Comparison of ENCODE assay signal across 20 cellular contexts in genomic region chr5:153797484-153797883, GRCh38.
DNase-seq lines count a peak whose midpoint lies in the region; ATAC-seq and TF ChIP-seq lines count a peak whose summit lies in the region.
"Had no signal": no experiment of that assay in that cellular context is flagged by ENCODE, and none has a peak within 500 bp of the region (broad histone marks: within the 10 kb centered on the region; RNA-seq: fewer than 3 reads in every experiment).

No MANE protein-coding gene starts in this region.

- H3K27me3 Mint-ChIP-seq in naive thymus-derived CD8-positive, alpha-beta T cell = peaks cover 0 to under 1% (median 0%) of the 10 kb centered on the region in 5 donors
- H3K27me3 Mint-ChIP-seq: brain; dendritic cell treated with granulocyte-macrophage colony-stimulating factor and Interleukin-4, amounts not matched to agents 40 ng/mL and 50 ng/mL, for 4 days had no signal

- DNase-seq in GM12864 (ENCODE audit: low read depth) (peak; percentile 15), SJCRH30 (no peak), NCI-H82 (lab: John Stamatoyannopoulos, UW) (no peak)
- no peak for DNase-seq in naive thymus-derived CD8-positive, alpha-beta T cell
- DNase-seq: ACHN; activated naive CD4-positive, alpha-beta T cell treated with anti-CD3 and anti-CD28 coated beads, Interleukin-2, amount 50 U/mL, for 16 hours; H7; KBM-7; NCI-H1417 treated with DMSO at 0.1 percent for 48 hours; NCI-H510A treated with DMSO at 0.1 percent for 48 hours; stimulated activated naive CD4-positive, alpha-beta T cell treated with Interleukin-2 at 50 U/mL for 16 hours had no signal

- ATAC-seq in GM19023 (IDR thresholded peaks at IDR 0.05; ENCODE audit: unreplicated experiment) (peak; percentile 80), HG02571 (IDR thresholded peaks at IDR 0.05; ENCODE audit: unreplicated experiment) (peak; percentile 90), HG03432 (IDR thresholded peaks at IDR 0.05; ENCODE audit: unreplicated experiment) (peak; percentile 82), GM18517 (IDR thresholded peaks at IDR 0.05; ENCODE audit: unreplicated experiment) (no peak)
- no peak for ATAC-seq in naive thymus-derived CD8-positive, alpha-beta T cell
- ATAC-seq: Panc1, WTC11 had no signal

- no peak overlapping the region for H3K4me3 ChIP-seq in GM12864 (ENCODE audit: low read depth, low read length)
- H3K4me3 ChIP-seq in SJCRH30 = no peak overlapping the region
- H3K4me3 ChIP-seq: hepatocyte had no signal

- TF ChIP-seq CTCF in GM12864 (IDR thresholded peaks at IDR 0.05; ENCODE audit: low read depth, low read length, missing control alignments) = no peak

- H3K36me3 ChIP-seq in SJCRH30 = no peaks in the 10 kb centered on the region

- H3K4me1 Mint-ChIP-seq in naive thymus-derived CD8-positive, alpha-beta T cell = no peaks in the 10 kb centered on the region
- H3K4me1 Mint-ChIP-seq: WTC11 had no signal

- no peaks in the 10 kb centered on the region for H3K36me3 Mint-ChIP-seq in naive thymus-derived CD8-positive, alpha-beta T cell
- H3K36me3 Mint-ChIP-seq: WTC11 had no signal

- H3K4me1 ChIP-seq in SJCRH30 = no peaks in the 10 kb centered on the region

- H3K4me3 Mint-ChIP-seq in naive thymus-derived CD8-positive, alpha-beta T cell = no peak overlapping the region
- H3K4me3 Mint-ChIP-seq: brain; dendritic cell treated with granulocyte-macrophage colony-stimulating factor and Interleukin-4, amounts not matched to agents 40 ng/mL and 50 ng/mL, for 4 days; WTC11 had no signal

- no peaks in the 10 kb centered on the region for H3K27me3 ChIP-seq in SJCRH30
- H3K27me3 ChIP-seq: hepatocyte had no signal

- peaks cover 0 to 5% (median 0%) of the 10 kb centered on the region in 9 donors for H3K9me3 Mint-ChIP-seq in naive thymus-derived CD8-positive, alpha-beta T cell
- H3K9me3 Mint-ChIP-seq: WTC11 had no signal

- H3K27ac Mint-ChIP-seq in naive thymus-derived CD8-positive, alpha-beta T cell = no peak overlapping the region
- H3K27ac Mint-ChIP-seq: dendritic cell treated with granulocyte-macrophage colony-stimulating factor and Interleukin-4, amounts not matched to agents 40 ng/mL and 50 ng/mL, for 4 days; WTC11 had no signal

- POLR2A ChIA-PET in naive thymus-derived CD8-positive, alpha-beta T cell (lab: Charles Lee) = no interaction called here

- H3K27ac ChIP-seq in SJCRH30 = no peak overlapping the region
- H3K27ac ChIP-seq: hepatocyte had no signal

- no peaks in the 10 kb centered on the region for H3K9me3 ChIP-seq in SJCRH30 (replicated peaks)

Comparison
In these comparisons a context has a peak if more than half of its experiments do, and no peak if none do; other contexts are left out.
1. ATAC-seq: peak in GM19023 (single experiment), HG02571 (single experiment) and HG03432 (single experiment); none in naive thymus-derived CD8-positive, alpha-beta T cell (0 of 2) and GM18517 (single experiment).